Comparison of ENCODE assay signal across 8 cellular contexts in genomic region chr16:68844211-68844564, GRCh38. TPM values are rescaled to one million over a fixed set of nuclear protein-coding genes. Genes with fewer than 3 reads are reported as not detected.
DNase-seq lines count a peak whose midpoint lies in the region; TF ChIP-seq lines count a peak whose summit lies in the region.

No MANE protein-coding gene starts in this region.

- H3K27me3 ChIP-seq in HL-60 (ENCODE audit: insufficient read depth, poor library complexity, severe bottlenecking) (no peaks in the 10 kb centered on the region), muscle layer of colon (ENCODE audit: control insufficient read depth in 1 of 2, insufficient read depth in 2 of 2, low read length in 2 of 2) (no peaks in the 10 kb centered on the region)

- peak overlapping the region; percentile 93 for H3K27ac ChIP-seq in HL-60 (replicated peaks)
- peak overlapping the region; percentile 77 for H3K27ac ChIP-seq in muscle layer of colon (ENCODE audit: low read depth, low read length)

- TF ChIP-seq CTCF in AG10803 (conservative IDR thresholded peaks at IDR 0.05; ENCODE audit: low read length) (no peak), HL-60 (IDR thresholded peaks at IDR 0.05; ENCODE audit: insufficient read depth, low read length) (no peak), cardiac fibroblast (IDR thresholded peaks at IDR 0.05; ENCODE audit: low read depth, low read length) (no peak)

- H3K4me3 ChIP-seq in AG10803 (ENCODE audit: low read length) (peak overlapping the region; percentile 87), HL-60 (replicated peaks; ENCODE audit: insufficient read depth, low read length) (peak overlapping the region; percentile 85), cardiac fibroblast (replicated peaks in 1 of 2; ENCODE audit: low read depth in 2 of 2, low read length in 2 of 2) (peak overlapping the region; percentile 78 to 89), muscle layer of colon (ENCODE audit: low read depth in 1 of 2, low read length in 2 of 2) (peak overlapping the region; percentile 76 to 82)

- H3K4me1 ChIP-seq in muscle layer of colon (ENCODE audit: insufficient read depth, low read length) = peaks cover 11% of the 10 kb centered on the region

- no peaks in the 10 kb centered on the region for H3K36me3 ChIP-seq in muscle layer of colon (ENCODE audit: insufficient read depth, low read length)

- H3K9me3 ChIP-seq in muscle layer of colon (ENCODE audit: low read length) = no peaks in the 10 kb centered on the region

- H3K9ac ChIP-seq in muscle layer of colon (ENCODE audit: low read length) = peak overlapping the region; percentile 88

- DNase-seq in AG10803 (ENCODE audit: low read depth) (no peak), HL-60 (ENCODE audit: low read depth in 1 of 2, low spot score in 1 of 2) (peak in 1 of 2 experiments; percentile 38), cardiac fibroblast (ENCODE audit: low read depth in 2 of 2) (no peak), NCI-H2029 treated with DMSO at 0.1 percent for 48 hours (lab: John Stamatoyannopoulos, UW) (no peak), dermis blood vessel endothelial cell (no peak), NCI-H128 (lab: John Stamatoyannopoulos, UW; ENCODE audit: unreplicated experiment) (no peak), DMS53 (lab: John Stamatoyannopoulos, UW) (no peak)

RNA-seq across cellular contexts. Expression of gene TANGO6, which starts 0.9 kb away (rescaled TPM):
- 17.1 and 37.8 TPM in 2 replicates for total RNA-seq in dermis blood vessel endothelial cell
